Comparison of ENCODE assay signal across 19 cellular contexts in the genomic region with DNA sequence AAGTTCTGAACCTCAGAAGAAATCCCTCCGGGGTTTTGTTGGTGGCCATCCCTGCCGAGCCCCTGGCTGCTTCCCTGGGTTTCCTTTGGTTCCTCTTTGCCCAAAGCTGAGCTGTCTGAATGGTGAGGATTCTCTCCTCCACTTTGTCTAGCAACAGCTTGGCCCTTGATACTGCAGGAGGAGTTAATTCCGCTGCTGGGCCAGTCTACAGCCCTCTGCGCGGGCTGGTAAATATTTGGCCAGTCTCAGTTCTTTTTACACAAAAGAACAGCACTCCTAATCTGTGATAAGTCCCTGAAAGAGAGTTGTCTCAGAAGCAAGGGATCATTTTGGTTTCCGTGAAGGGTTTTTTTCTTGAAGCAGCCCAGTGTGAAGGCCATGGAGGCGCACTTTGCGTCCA.
A peak's percentile ranks its signal among the peaks of the same experiment; 100 is the strongest.
DNase-seq lines count a peak whose midpoint lies in the region; ATAC-seq, FAIRE-seq and TF ChIP-seq lines count a peak whose summit lies in the region.
"Had no signal": no experiment of that assay in that cellular context is flagged by ENCODE, and none has a peak within 500 bp of the region (broad histone marks: within the 10 kb centered on the region; RNA-seq: fewer than 3 reads in every experiment).

No MANE protein-coding gene starts in this region.

- ATAC-seq in GM23338 (no peak), HepG2 (peak; percentile 40)
- ATAC-seq: activated naive CD8-positive, alpha-beta T cell treated with anti-CD3 and anti-CD28 coated beads, Interleukin-2, amount 50 U/mL, for 24 hours; esophagus mucosa; upper lobe of right lung had no signal

- no peak overlapping the region for H3K4me3 Mint-ChIP-seq in GM23338
- H3K4me3 Mint-ChIP-seq: activated naive CD8-positive, alpha-beta T cell treated with anti-CD3 and anti-CD28 coated beads, Interleukin-2, amount 50 U/mL, for 24 hours had no signal

- CTCF ChIA-PET in HepG2 (lab: Yijun Ruan, JAX; ENCODE audit: low intra/inter-chr PET ratio, low total read pairs) = no interaction called here

- FAIRE-seq in HepG2 (lab: Jason Lieb, UNC) = peak; percentile 76
- FAIRE-seq: GM18507 had no signal

- no peak overlapping the region for H3K4me3 ChIP-seq in GM23338
- peak overlapping the region; percentile 93 for H3K4me3 ChIP-seq in adipocyte (ENCODE audit: low read length)
- H3K4me3 ChIP-seq in HepG2 (replicated peaks in 1 of 3; ENCODE audit: insufficient read depth in 1 of 3, low read depth in 2 of 3, low read length in 3 of 3) = peak overlapping the region; percentile 39 to 64 (median 59)
- H3K4me3 ChIP-seq in suprapubic skin = no peak overlapping the region
- H3K4me3 ChIP-seq: lung had no signal

- H3K9me2 ChIP-seq in GM23338 (ENCODE audit: insufficient read depth) = no peaks in the 10 kb centered on the region

- no peak for TF ChIP-seq POLR2A in HepG2 (IDR thresholded peaks at IDR 0.05; ENCODE audit: insufficient read depth in 1 of 2, low read depth in 2 of 2, low read length in 2 of 2)
- no peak for TF ChIP-seq POLR2A in suprapubic skin (IDR thresholded peaks at IDR 0.05)

- no peaks in the 10 kb centered on the region for H3K36me3 ChIP-seq in GM23338 (ENCODE audit: insufficient read depth)
- H3K36me3 ChIP-seq in adipocyte (ENCODE audit: control insufficient read depth, insufficient read depth, low read length, severe bottlenecking) = peaks cover 11% of the 10 kb centered on the region
- no peaks in the 10 kb centered on the region for H3K36me3 ChIP-seq in HepG2 (replicated peaks in 1 of 2; ENCODE audit: control insufficient read depth in 1 of 2, insufficient read depth in 2 of 2, low read length in 2 of 2)
- no peaks in the 10 kb centered on the region for H3K36me3 ChIP-seq in suprapubic skin
- H3K36me3 ChIP-seq: upper lobe of right lung had no signal

- H3K4me1 Mint-ChIP-seq in GM23338 = peaks cover 47% of the 10 kb centered on the region

- intact Hi-C loops in HepG2 (cut with micrococcal nuclease; ENCODE audit: unreplicated experiment) = no loop called here

- WGBS in HepG2 (ENCODE audit: low lambda C conversion rate) = 4% methylated on average over 7 of the region's 8 CpGs
- WGBS in suprapubic skin = 92% methylated on average over 8 of the region's 8 CpGs

- no peak for TF ChIP-seq RAD21 in HepG2 (CRISPR knock-in tag; IDR thresholded peaks at IDR 0.05)

- TF ChIP-seq EP300 in HepG2 (IDR thresholded peaks at IDR 0.05; ENCODE audit: low read depth in 2 of 2, low read length in 2 of 2) (no peak), HepG2 (CRISPR knock-in tag; IDR thresholded peaks at IDR 0.05; ENCODE audit: borderline replicate concordance) (no peak), suprapubic skin (IDR thresholded peaks at IDR 0.05) (no peak)

- H3K9me3 ChIP-seq in adipocyte (ENCODE audit: control insufficient read depth, low read length) (no peaks in the 10 kb centered on the region), HepG2 (ENCODE audit: low read length) (no peaks in the 10 kb centered on the region), suprapubic skin (no peaks in the 10 kb centered on the region)
- H3K9me3 ChIP-seq: upper lobe of right lung had no signal

- H3K27ac ChIP-seq in GM23338 (ENCODE audit: low read depth) = no peak overlapping the region
- H3K27ac ChIP-seq in HepG2 (ENCODE audit: extremely low read length, insufficient read depth, low read length) = peak overlapping the region; percentile 43
- H3K27ac ChIP-seq in suprapubic skin = peak overlapping the region; percentile 88
- H3K27ac ChIP-seq: parathyroid adenoma had no signal

- H3K27me3 Mint-ChIP-seq in GM23338 (ENCODE audit: insufficient read depth, low read depth, poor library complexity) = peaks cover 25% of the 10 kb centered on the region

- H2AFZ ChIP-seq in GM23338 = no peak overlapping the region
- H2AFZ ChIP-seq in HepG2 (ENCODE audit: low read length) = no peak overlapping the region
- H2AFZ ChIP-seq: parathyroid adenoma had no signal

- POLR2A ChIA-PET in HepG2 (lab: Yijun Ruan, JAX) = interaction anchor here (1.9 to 2.2 kb wide), 2 partner anchors 13 to 339 kb away, joined by 5 to 9 read pairs; partner anchors contain the start of gene UTP6

- peaks cover 3% of the 10 kb centered on the region; the same call in 1 of the 2 replicates for H3K79me2 ChIP-seq in GM23338 (replicated peaks; ENCODE audit: insufficient read depth)
- no peaks in the 10 kb centered on the region for H3K79me2 ChIP-seq in HepG2 (ENCODE audit: insufficient read depth, low read length)
- H3K79me2 ChIP-seq: parathyroid adenoma had no signal

- H3K9ac ChIP-seq in adipocyte (ENCODE audit: low read length) (peak overlapping the region; percentile 100), HepG2 (ENCODE audit: insufficient read depth, low read depth, low read length) (peak overlapping the region; percentile 44)
- H3K9ac ChIP-seq: parathyroid adenoma had no signal

- H3K4me1 ChIP-seq in GM23338 (ENCODE audit: insufficient read depth) (peaks cover 33% of the 10 kb centered on the region), adipocyte (ENCODE audit: control insufficient read depth, insufficient read depth, low read length) (peaks cover 66% of the 10 kb centered on the region), HepG2 (ENCODE audit: insufficient read depth, low read length) (peaks cover 46% of the 10 kb centered on the region), suprapubic skin (peaks cover 86% of the 10 kb centered on the region)
- H3K4me1 ChIP-seq: parathyroid adenoma had no signal

- no TSS peak for BruUV-seq in HepG2 (replicated peaks; lab: Mats Ljungman, UMichigan)

- in situ Hi-C loops in HepG2 (cut with HindIII; ENCODE audit: extremely low pct_ligation_motif_present, low pct_unique_long_range_greater_than_20kb) = no loop called here

- H3K4me2 ChIP-seq in GM23338 = peak overlapping the region; percentile 80; the same call in 1 of the 2 replicates
- H3K4me2 ChIP-seq in HepG2 (ENCODE audit: low read depth, low read length) = peak overlapping the region; percentile 90

- 0 out of 2 replicates have a peak, but pooled peaks cover 9% of the 10 kb centered on the region for H3F3A ChIP-seq in GM23338 (replicated peaks; ENCODE audit: low read depth)

- no peak for DNase-seq in GM23338 (ENCODE audit: low spot score)
- DNase-seq in adipocyte (ENCODE audit: low read depth) = peak; percentile 19
- no peak for DNase-seq in HepG2 (ENCODE audit: low spot score)
- no peak for DNase-seq in suprapubic skin (ENCODE audit: low spot score in 2 of 2)
- DNase-seq in OCI-M1 (lab: John Stamatoyannopoulos, UW) = no peak
- no peak for DNase-seq in middle frontal gyrus (ENCODE audit: extremely low spot score, low spot score)
- no peak for DNase-seq in EL
- DNase-seq: activated CD4-positive, alpha-beta T cell treated with anti-CD3 and anti-CD28 coated beads for 48 hours; activated naive CD8-positive, alpha-beta T cell treated with anti-CD3 and anti-CD28 coated beads, Interleukin-2, amount 50 U/mL, for 24 hours; activated T-cell treated with anti-CD3 and anti-CD28 coated beads, Interleukin-2, amount 50 U/mL, for 1 hour; CD8-positive, alpha-beta memory T cell; NCI-H1436; NCI-H510A; upper lobe of right lung had no signal

- peaks cover 28% of the 10 kb centered on the region for H3K27me3 ChIP-seq in GM23338 (ENCODE audit: insufficient read depth)
- H3K27me3 ChIP-seq in adipocyte (replicated peaks; ENCODE audit: control insufficient read depth, insufficient read depth, low read length) = no peaks in the 10 kb centered on the region
- peaks cover 0 to 13% of the 10 kb centered on the region in 2 experiments; a peak in 2 of 5 replicates for H3K27me3 ChIP-seq in HepG2 (ENCODE audit: control insufficient read depth in 1 of 2, insufficient read depth in 2 of 2, low read length in 2 of 2)
- no peaks in the 10 kb centered on the region for H3K27me3 ChIP-seq in suprapubic skin
- H3K27me3 ChIP-seq: upper lobe of right lung had no signal

- H4K20me1 ChIP-seq in GM23338 (replicated peaks; ENCODE audit: insufficient read depth) (peaks cover 3% of the 10 kb centered on the region; the same call in 1 of the 2 replicates), HepG2 (ENCODE audit: insufficient read depth, low read length) (no peaks in the 10 kb centered on the region)

- H3K9me3 Mint-ChIP-seq in GM23338 = no peaks in the 10 kb centered on the region
- H3K9me3 Mint-ChIP-seq: activated naive CD8-positive, alpha-beta T cell treated with anti-CD3 and anti-CD28 coated beads, Interleukin-2, amount 50 U/mL, for 24 hours; CD8-positive, alpha-beta memory T cell; IgD-negative memory B cell had no signal

- no peak for TF ChIP-seq CTCF in GM23338 (conservative IDR thresholded peaks at IDR 0.05; ENCODE audit: low read depth in 2 of 2)
- TF ChIP-seq CTCF in HepG2 (CRISPR knock-in tag; IDR thresholded peaks at IDR 0.05) = 0 out of 2 replicates have a peak, but pooled peaks have one; percentile 2
- no peak for TF ChIP-seq CTCF in suprapubic skin (IDR thresholded peaks at IDR 0.05)

- peaks cover 3% of the 10 kb centered on the region; the same call in 1 of the 3 replicates for H3K36me3 Mint-ChIP-seq in GM23338 (ENCODE audit: low read depth)
- H3K36me3 Mint-ChIP-seq: CD8-positive, alpha-beta memory T cell; IgD-negative memory B cell had no signal

- no peak overlapping the region for H3K27ac Mint-ChIP-seq in GM23338
- H3K27ac Mint-ChIP-seq: activated naive CD8-positive, alpha-beta T cell treated with anti-CD3 and anti-CD28 coated beads, Interleukin-2, amount 50 U/mL, for 24 hours had no signal

TF ChIP-seq in GM23338, 12 proteins besides CTCF, POLR2A, EP300 and RAD21:
- TF ChIP-seq EZH2phosphoT487 (IDR thresholded peaks at IDR 0.05; ENCODE audit: unreplicated experiment) = no peak

TF ChIP-seq in HepG2, 621 proteins besides CTCF, POLR2A, EP300 and RAD21 (continues in another document):
- peak; percentile 34; the same call in 1 of the 2 replicates for TF ChIP-seq MED1 (CRISPR knock-in tag; IDR thresholded peaks at IDR 0.05)

Comparison
In these comparisons a context has a peak if more than half of its experiments do, and no peak if none do; other contexts are left out.
1. H3K4me3 ChIP-seq: peak in adipocyte (single experiment) and HepG2 (3 of 3); none in GM23338 (single experiment) and suprapubic skin (single experiment).